In the genomic region with DNA sequence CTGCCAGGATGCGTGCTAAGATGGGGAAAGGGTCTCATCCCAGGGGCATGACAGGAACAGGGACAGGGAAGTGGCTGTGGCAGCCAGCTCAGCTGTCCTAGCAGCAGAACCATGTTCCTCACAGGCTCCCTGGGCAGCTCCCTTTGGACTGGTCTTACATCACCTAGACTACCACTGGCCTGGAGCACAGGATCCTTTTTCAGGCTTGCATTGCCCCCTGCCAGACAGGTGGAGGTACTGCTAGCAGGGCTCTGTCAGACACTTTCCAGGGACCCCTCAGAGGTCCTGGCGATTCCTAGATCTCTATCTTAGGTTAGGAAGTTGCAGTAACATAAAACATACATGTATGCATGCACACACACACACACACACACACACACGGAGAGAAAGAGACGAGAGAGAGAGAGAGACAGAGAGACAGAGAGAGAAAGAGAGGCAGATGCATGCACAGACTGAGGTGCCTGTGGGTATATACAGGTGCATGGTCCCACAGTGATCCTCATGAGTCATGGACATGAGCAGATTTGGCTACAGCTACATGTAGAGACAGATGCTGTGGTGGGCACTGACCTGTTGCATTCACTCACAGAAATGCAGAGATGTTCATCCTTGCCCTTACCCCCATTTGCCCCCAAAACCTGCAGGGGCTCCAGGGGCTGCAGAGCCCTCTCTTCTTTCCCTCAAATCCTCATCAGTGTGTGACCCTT, we compare ENCODE assay signal across 8 cellular contexts.
DNase-seq lines count a peak whose midpoint lies in the region; ATAC-seq and TF ChIP-seq lines count a peak whose summit lies in the region.

No MANE protein-coding gene starts in this region.

- no peaks in the 10 kb centered on the region for H3K4me1 Mint-ChIP-seq in glutamatergic neuron (ENCODE audit: low read depth, unreplicated experiment)
- no peaks in the 10 kb centered on the region for H3K4me1 Mint-ChIP-seq in stimulated activated naive B cell treated with anti-CD40 and anti-IgM and Interleukin-4, amounts not matched to agents 10 μg/mL and 1 μg/mL and 100 μg/mL, for 72 hours

- H3K36me3 Mint-ChIP-seq in glutamatergic neuron (ENCODE audit: unreplicated experiment), result no peaks in the 10 kb centered on the region
- H3K36me3 Mint-ChIP-seq in stimulated activated naive B cell treated with anti-CD40 and anti-IgM and Interleukin-4, amounts not matched to agents 10 μg/mL and 1 μg/mL and 100 μg/mL, for 72 hours, result no peaks in the 10 kb centered on the region

- DNase-seq in activated T-cell treated with anti-CD3 and anti-CD28 coated beads, Interleukin-2, amount 50 U/mL, for 48 hours, result peak; percentile 30 to 51
- DNase-seq in activated T-cell treated with anti-CD3 and anti-CD28 coated beads for 4 hours (no peak), T1000 (lab: John Stamatoyannopoulos, UW) (peak; percentile 1), glutamatergic neuron (peak; percentile 42), NCI-H2081 (lab: John Stamatoyannopoulos, UW) (no peak)
- DNase-seq in stimulated activated naive B cell treated with anti-CD40 and anti-IgM and Interleukin-4, amounts not matched to agents 10 μg/mL and 1 μg/mL and 100 μg/mL, for 72 hours, result no peak

- peak; percentile 33 for TF ChIP-seq CTCF in glutamatergic neuron (IDR thresholded peaks at IDR 0.05; ENCODE audit: partially characterized antibody, unreplicated experiment)

- H3K27ac Mint-ChIP-seq in glutamatergic neuron (ENCODE audit: unreplicated experiment), result no peak overlapping the region
- H3K27ac Mint-ChIP-seq in stimulated activated naive B cell treated with anti-CD40 and anti-IgM and Interleukin-4, amounts not matched to agents 10 μg/mL and 1 μg/mL and 100 μg/mL, for 72 hours, result no peak overlapping the region

- H3K27me3 Mint-ChIP-seq in glutamatergic neuron (ENCODE audit: unreplicated experiment), result peaks cover 1% of the 10 kb centered on the region
- peaks cover 0 to 3% of the 10 kb centered on the region in 2 donors for H3K27me3 Mint-ChIP-seq in stimulated activated naive B cell treated with anti-CD40 and anti-IgM and Interleukin-4, amounts not matched to agents 10 μg/mL and 1 μg/mL and 100 μg/mL, for 72 hours

- peak; percentile 51 for ATAC-seq in HG02798 (IDR thresholded peaks at IDR 0.05; ENCODE audit: poor library complexity, unreplicated experiment)
- peak; percentile 66 to 77 for ATAC-seq in stimulated activated naive B cell treated with anti-CD40 and anti-IgM and Interleukin-4, amounts not matched to agents 10 μg/mL and 1 μg/mL and 100 μg/mL, for 72 hours (replicated peaks)
- ATAC-seq in HG02970 (IDR thresholded peaks at IDR 0.05; ENCODE audit: low FRiP score, unreplicated experiment), result no peak

- no peak overlapping the region for H3K4me3 Mint-ChIP-seq in glutamatergic neuron (ENCODE audit: unreplicated experiment)
- H3K4me3 Mint-ChIP-seq in stimulated activated naive B cell treated with anti-CD40 and anti-IgM and Interleukin-4, amounts not matched to agents 10 μg/mL and 1 μg/mL and 100 μg/mL, for 72 hours, result no peak overlapping the region

- peaks cover 1% of the 10 kb centered on the region for H3K9me3 Mint-ChIP-seq in glutamatergic neuron (ENCODE audit: unreplicated experiment)
- no peaks in the 10 kb centered on the region for H3K9me3 Mint-ChIP-seq in stimulated activated naive B cell treated with anti-CD40 and anti-IgM and Interleukin-4, amounts not matched to agents 10 μg/mL and 1 μg/mL and 100 μg/mL, for 72 hours

Comparison
In these comparisons a context has a peak if more than half of its experiments do, and no peak if none do; other contexts are left out.
1. DNase-seq: peak in activated T-cell treated with anti-CD3 and anti-CD28 coated beads, Interleukin-2, amount 50 U/mL, for 48 hours (2 of 2), T1000 (single experiment) and glutamatergic neuron (single experiment); none in activated T-cell treated with anti-CD3 and anti-CD28 coated beads for 4 hours (single experiment), stimulated activated naive B cell treated with anti-CD40 and anti-IgM and Interleukin-4, amounts not matched to agents 10 μg/mL and 1 μg/mL and 100 μg/mL, for 72 hours (single experiment) and NCI-H2081 (0 of 2).